In the genomic region with DNA sequence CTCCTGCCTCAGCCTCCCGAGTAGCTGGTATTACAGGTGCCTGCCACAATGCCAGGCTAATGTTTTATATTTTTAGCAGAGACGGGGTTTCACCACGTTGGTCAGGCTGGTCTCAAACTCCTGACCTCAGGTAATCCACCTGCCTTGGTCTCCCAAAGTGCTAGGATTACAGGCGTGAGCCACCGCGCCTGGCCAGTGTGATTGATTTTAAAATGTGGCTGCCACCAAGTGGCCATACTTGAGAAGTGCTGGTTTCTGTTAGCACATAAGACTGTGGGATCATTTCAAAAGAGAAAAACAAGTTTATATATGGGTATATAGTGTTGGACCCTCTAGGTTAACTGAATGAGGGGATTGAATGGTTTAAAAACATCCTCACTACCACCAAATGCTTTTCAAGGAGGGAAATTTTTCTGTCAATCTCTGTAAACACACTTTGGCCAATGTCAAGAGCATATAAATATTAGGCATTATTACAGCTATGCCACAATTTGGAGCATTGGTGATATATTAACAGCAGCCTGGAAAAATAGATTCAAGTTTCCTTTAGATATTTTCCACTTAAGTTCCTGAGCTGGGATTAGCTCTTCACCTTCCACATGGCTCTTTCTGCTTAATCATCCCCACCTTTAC, we compare ENCODE assay signal across 8 cellular contexts. TPM values are rescaled to one million over a fixed set of nuclear protein-coding genes. Genes with fewer than 3 reads are reported as not detected.
DNase-seq lines count a peak whose midpoint lies in the region; ATAC-seq, FAIRE-seq and TF ChIP-seq lines count a peak whose summit lies in the region.

No MANE protein-coding gene starts in this region.

- TF ChIP-seq CTCF in D721Med (IDR thresholded peaks at IDR 0.05; ENCODE audit: insufficient read depth, missing control alignments) (peak; percentile 82), LNCAP (IDR thresholded peaks at IDR 0.05) (peak; percentile 78), nephron (IDR thresholded peaks at IDR 0.05; ENCODE audit: unreplicated experiment in 3 of 3) (peak; percentile 67 to 70 (median 67))

- no peak for FAIRE-seq in D721Med (lab: Jason Lieb, UNC)
- no peak for FAIRE-seq in GM12892 (lab: Jason Lieb, UNC)

- DNase-seq in D721Med (ENCODE audit: insufficient read length, low spot score), result peak; percentile 41
- peak; percentile 49 for DNase-seq in activated CD4-positive, alpha-beta T cell treated with anti-CD3 and anti-CD28 coated beads, Interleukin-2, amount 10 ng/mL, durations not matched to agents 7 days and 5 days
- DNase-seq in NCI-H187 treated with DMSO at 0.1 percent for 48 hours (lab: John Stamatoyannopoulos, UW), result no peak
- no peak for DNase-seq in GM12892 (ENCODE audit: insufficient read length)

- H3K27ac Mint-ChIP-seq in activated CD4-positive, alpha-beta T cell treated with anti-CD3 and anti-CD28 coated beads, Interleukin-2, amount 10 ng/mL, durations not matched to agents 7 days and 5 days, result no peak overlapping the region
- no peak overlapping the region for H3K27ac Mint-ChIP-seq in nephron

- H3K4me1 Mint-ChIP-seq in activated CD4-positive, alpha-beta T cell treated with anti-CD3 and anti-CD28 coated beads, Interleukin-2, amount 10 ng/mL, durations not matched to agents 7 days and 5 days, result peaks cover 5% of the 10 kb centered on the region
- no peaks in the 10 kb centered on the region for H3K4me1 Mint-ChIP-seq in nephron

- CTCF ChIA-PET in activated CD4-positive, alpha-beta T cell treated with anti-CD3 and anti-CD28 coated beads, Interleukin-2, amount 10 ng/mL, durations not matched to agents 7 days and 5 days (lab: Charles Lee), result interaction anchor here (0.6 to 4.5 kb wide), 9 partner anchors 9 to 206 kb away, joined by 3 to 24 read pairs (median 4); partner anchors contain the start of genes DHRS13 and TLCD1

- peak; percentile 31 for ATAC-seq in esophagus mucosa
- ATAC-seq in HG02840 (IDR thresholded peaks at IDR 0.05; ENCODE audit: low FRiP score, unreplicated experiment), result no peak

- no peaks in the 10 kb centered on the region for H3K27me3 Mint-ChIP-seq in activated CD4-positive, alpha-beta T cell treated with anti-CD3 and anti-CD28 coated beads, Interleukin-2, amount 10 ng/mL, durations not matched to agents 7 days and 5 days
- no peaks in the 10 kb centered on the region for H3K27me3 Mint-ChIP-seq in nephron (ENCODE audit: low read depth)

- POLR2A ChIA-PET in activated CD4-positive, alpha-beta T cell treated with anti-CD3 and anti-CD28 coated beads, Interleukin-2, amount 10 ng/mL, durations not matched to agents 7 days and 5 days (lab: Charles Lee), result no interaction called here

- H3K9me3 Mint-ChIP-seq in activated CD4-positive, alpha-beta T cell treated with anti-CD3 and anti-CD28 coated beads, Interleukin-2, amount 10 ng/mL, durations not matched to agents 7 days and 5 days, result no peaks in the 10 kb centered on the region
- H3K9me3 Mint-ChIP-seq in nephron, result no peaks in the 10 kb centered on the region

- peaks cover 79% of the 10 kb centered on the region for H3K36me3 Mint-ChIP-seq in activated CD4-positive, alpha-beta T cell treated with anti-CD3 and anti-CD28 coated beads, Interleukin-2, amount 10 ng/mL, durations not matched to agents 7 days and 5 days (ENCODE audit: low read depth)
- H3K36me3 Mint-ChIP-seq in nephron (ENCODE audit: low read depth), result peaks cover 86% of the 10 kb centered on the region

- H3K4me3 Mint-ChIP-seq in activated CD4-positive, alpha-beta T cell treated with anti-CD3 and anti-CD28 coated beads, Interleukin-2, amount 10 ng/mL, durations not matched to agents 7 days and 5 days, result no peak overlapping the region
- H3K4me3 Mint-ChIP-seq in nephron, result no peak overlapping the region

- TF ChIP-seq POLR2A in GM12892 (IDR thresholded peaks at IDR 0.05; ENCODE audit: low read depth, low read length), result no peak

RNA-seq across cellular contexts. Expression of gene DHRS13, which starts 13.5 kb away (rescaled TPM):
- 10 to 100 TPM; 26.8 to 27.8 TPM for total RNA-seq in activated CD4-positive, alpha-beta T cell treated with anti-CD3 and anti-CD28 coated beads, Interleukin-2, amount 10 ng/mL, durations not matched to agents 7 days and 5 days
- total RNA-seq in esophagus mucosa, result 10.0 TPM
- polyA plus RNA-seq in GM12892 (2012; ENCODE audit: missing spikeins), result 5.9 TPM

RNA-seq across cellular contexts. Expression of gene FLOT2, which starts 18.9 kb away (rescaled TPM):
- total RNA-seq in activated CD4-positive, alpha-beta T cell treated with anti-CD3 and anti-CD28 coated beads, Interleukin-2, amount 10 ng/mL, durations not matched to agents 7 days and 5 days, result 100 to 1,000 TPM; 200 to 212 TPM
- total RNA-seq in esophagus mucosa, result 111 TPM
- 38.4 TPM for polyA plus RNA-seq in GM12892 (2012; ENCODE audit: missing spikeins)

RNA-seq across cellular contexts. Expression of gene PHF12, which starts 34.9 kb away (rescaled TPM):
- total RNA-seq in activated CD4-positive, alpha-beta T cell treated with anti-CD3 and anti-CD28 coated beads, Interleukin-2, amount 10 ng/mL, durations not matched to agents 7 days and 5 days, result 10 to 100 TPM; 72.3 to 78.1 TPM
- total RNA-seq in esophagus mucosa, result 14.2 TPM
- polyA plus RNA-seq in GM12892 (2012; ENCODE audit: missing spikeins), result 18.2 TPM

Comparison
In these comparisons a context has a peak if more than half of its experiments do, and no peak if none do; other contexts are left out.
1. DNase-seq: peak in D721Med (single experiment) and activated CD4-positive, alpha-beta T cell treated with anti-CD3 and anti-CD28 coated beads, Interleukin-2, amount 10 ng/mL, durations not matched to agents 7 days and 5 days (single experiment); none in NCI-H187 treated with DMSO at 0.1 percent for 48 hours (single experiment) and GM12892 (single experiment).
2. Peak in every context shown above with its lines, with median percentiles within 50 percentile points of each other: CTCF ChIP-seq.